31 cellular contexts compared by ENCODE assay signal in the genomic region with DNA sequence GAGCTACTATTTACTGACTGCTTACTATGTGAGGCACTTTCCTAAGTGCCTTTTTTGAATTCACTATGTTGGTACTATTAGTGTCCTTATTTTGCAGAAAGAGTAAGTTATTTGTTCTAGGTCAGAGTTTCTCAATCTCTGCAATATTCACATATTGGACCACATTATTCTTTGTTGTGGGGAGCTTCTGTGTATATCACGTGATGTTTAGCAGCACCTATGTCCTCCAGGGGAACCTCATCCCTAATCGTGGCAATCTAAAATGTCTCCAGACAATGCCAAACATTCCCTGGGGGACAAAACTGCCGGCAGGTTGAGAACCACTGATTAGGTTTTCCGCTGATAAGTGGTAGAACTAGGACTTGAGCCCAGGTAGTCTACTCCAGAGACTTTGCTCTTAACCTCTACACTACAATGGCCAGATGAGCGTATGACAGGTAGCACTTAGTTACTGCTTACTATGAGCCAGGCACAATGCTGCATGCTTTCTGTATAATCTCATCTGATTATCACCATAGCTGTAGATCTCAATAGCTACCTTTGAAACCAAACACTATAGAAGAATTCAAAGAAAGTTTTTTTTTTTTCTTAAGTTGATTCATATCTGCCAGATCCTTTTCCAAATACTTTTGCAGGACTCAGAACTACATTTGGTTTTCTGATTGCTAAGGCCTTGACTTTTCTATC. TPM values are rescaled to one million over a fixed set of nuclear protein-coding genes. Genes with fewer than 3 reads are reported as not detected.
DNase-seq lines count a peak whose midpoint lies in the region; ATAC-seq lines count a peak whose summit lies in the region.
"Had no signal": no experiment of that assay in that cellular context is flagged by ENCODE, and none has a peak within 500 bp of the region (broad histone marks: within the 10 kb centered on the region; RNA-seq: fewer than 3 reads in every experiment).

No MANE protein-coding gene starts in this region.

- no peak overlapping the region for H3K4me3 Mint-ChIP-seq in activated T-cell treated with anti-CD3 and anti-CD28 coated beads, Interleukin-2, amount 50 U/mL, for 24 hours
- no peak overlapping the region for H3K4me3 Mint-ChIP-seq in activated T-cell treated with anti-CD3 and anti-CD28 coated beads, Interleukin-2, amount 50 U/mL, for 4 hours
- H3K4me3 Mint-ChIP-seq in activated naive CD8-positive, alpha-beta T cell = peak overlapping the region; percentile 79
- H3K4me3 Mint-ChIP-seq in naive thymus-derived CD8-positive, alpha-beta T cell = peak overlapping the region; percentile 57 to 91 (median 84)
- H3K4me3 Mint-ChIP-seq: H9, natural killer cell had no signal

- peak overlapping the region; percentile 88 for H3K27ac Mint-ChIP-seq in activated T-cell treated with anti-CD3 and anti-CD28 coated beads, Interleukin-2, amount 50 U/mL, for 24 hours
- H3K27ac Mint-ChIP-seq in activated naive CD8-positive, alpha-beta T cell = peak overlapping the region; percentile 96
- H3K27ac Mint-ChIP-seq in naive thymus-derived CD8-positive, alpha-beta T cell = peak overlapping the region; percentile 83 to 97 (median 95)
- H3K27ac Mint-ChIP-seq: H9, natural killer cell had no signal

- H3K27me3 Mint-ChIP-seq in activated T-cell treated with anti-CD3 and anti-CD28 coated beads, Interleukin-2, amount 50 U/mL, for 24 hours = no peaks in the 10 kb centered on the region
- H3K27me3 Mint-ChIP-seq in activated T-cell treated with anti-CD3 and anti-CD28 coated beads, Interleukin-2, amount 50 U/mL, for 4 hours (ENCODE audit: low read depth) = no peaks in the 10 kb centered on the region
- H3K27me3 Mint-ChIP-seq in activated naive CD8-positive, alpha-beta T cell = no peaks in the 10 kb centered on the region
- no peaks in the 10 kb centered on the region for H3K27me3 Mint-ChIP-seq in naive thymus-derived CD8-positive, alpha-beta T cell

- DNase-seq in activated T-cell treated with anti-CD3 and anti-CD28 coated beads, Interleukin-2, amount 50 U/mL, for 24 hours = no peak
- no peak for DNase-seq in activated T-cell treated with anti-CD3 and anti-CD28 coated beads, Interleukin-2, amount 50 U/mL, for 4 hours
- DNase-seq in NCI-H1436 (lab: John Stamatoyannopoulos, UW) (peak; percentile 17), AG20443 (ENCODE audit: low spot score) (no peak), NCI-H128 (lab: John Stamatoyannopoulos, UW; ENCODE audit: unreplicated experiment) (no peak), T-helper 9 cell (no peak)
- DNase-seq in naive thymus-derived CD8-positive, alpha-beta T cell = peak in 2 of 10 donors; percentile 37 to 46
- DNase-seq: ACHN; amniotic stem cell; Calu3; DMS79 treated with DMSO at 0.1 percent for 48 hours; effector CD4-positive, alpha-beta T cell; erythroblast; foreskin fibroblast; GF-D8; H9; head of caudate nucleus; kidney; midbrain; natural killer cell; NCI-H1694 treated with DMSO at 0.1 percent for 48 hours; NCI-H2171 treated with DMSO at 0.1 percent for 48 hours; NCI-H526; occipital lobe; Peyer's patch; psoas muscle; SHP77 treated with DMSO at 0.1 percent for 48 hours; stimulated activated CD4-positive, alpha-beta T cell treated with anti-CD3 and anti-CD28 coated beads, Interleukin-15, amount 100 ng/mL, for 24 hours; transverse colon had no signal

- peaks cover 92% of the 10 kb centered on the region for H3K4me1 Mint-ChIP-seq in activated T-cell treated with anti-CD3 and anti-CD28 coated beads, Interleukin-2, amount 50 U/mL, for 24 hours (ENCODE audit: low read depth)
- H3K4me1 Mint-ChIP-seq in activated T-cell treated with anti-CD3 and anti-CD28 coated beads, Interleukin-2, amount 50 U/mL, for 4 hours (ENCODE audit: low read depth) = peaks cover 88% of the 10 kb centered on the region
- peaks cover 95% of the 10 kb centered on the region for H3K4me1 Mint-ChIP-seq in activated naive CD8-positive, alpha-beta T cell (ENCODE audit: low read depth)
- peaks cover 55 to 90% (median 88%) of the 10 kb centered on the region in 4 donors for H3K4me1 Mint-ChIP-seq in naive thymus-derived CD8-positive, alpha-beta T cell
- H3K4me1 Mint-ChIP-seq: natural killer cell had no signal

- POLR2A ChIA-PET in naive thymus-derived CD8-positive, alpha-beta T cell (lab: Charles Lee) = interaction anchor here (1.2 to 4.8 kb wide), 7 partner anchors 10 to 42 kb away, joined by 4 to 43 read pairs (median 8); partner anchors contain the start of gene NELL2

- no peak for ATAC-seq in activated T-cell treated with anti-CD3 and anti-CD28 coated beads, Interleukin-2, amount 50 U/mL, for 4 hours
- ATAC-seq in naive thymus-derived CD8-positive, alpha-beta T cell = peak; percentile 36 to 43
- ATAC-seq: activated CD4-positive, CD25-positive, alpha-beta regulatory T cell treated with anti-CD3 and anti-CD28 coated beads, Interleukin-2, amount 50 U/mL, for 24 hours; natural killer cell; psoas muscle had no signal

- H3K9me3 Mint-ChIP-seq in activated T-cell treated with anti-CD3 and anti-CD28 coated beads, Interleukin-2, amount 50 U/mL, for 24 hours = no peaks in the 10 kb centered on the region
- no peaks in the 10 kb centered on the region for H3K9me3 Mint-ChIP-seq in activated T-cell treated with anti-CD3 and anti-CD28 coated beads, Interleukin-2, amount 50 U/mL, for 4 hours
- no peaks in the 10 kb centered on the region for H3K9me3 Mint-ChIP-seq in activated naive CD8-positive, alpha-beta T cell (ENCODE audit: low read depth)
- H3K9me3 Mint-ChIP-seq in naive thymus-derived CD8-positive, alpha-beta T cell = peaks cover 0 to 2% (median 0%) of the 10 kb centered on the region in 9 donors
- H3K9me3 Mint-ChIP-seq: H9, natural killer cell had no signal

- H3K36me3 Mint-ChIP-seq in activated T-cell treated with anti-CD3 and anti-CD28 coated beads, Interleukin-2, amount 50 U/mL, for 24 hours (ENCODE audit: low read depth) = no peaks in the 10 kb centered on the region
- H3K36me3 Mint-ChIP-seq in activated T-cell treated with anti-CD3 and anti-CD28 coated beads, Interleukin-2, amount 50 U/mL, for 4 hours (ENCODE audit: insufficient read depth) = peaks cover 1% of the 10 kb centered on the region
- H3K36me3 Mint-ChIP-seq in activated naive CD8-positive, alpha-beta T cell = peaks cover 11% of the 10 kb centered on the region
- peaks cover 0 to 5% (median 1%) of the 10 kb centered on the region in 3 donors for H3K36me3 Mint-ChIP-seq in naive thymus-derived CD8-positive, alpha-beta T cell
- H3K36me3 Mint-ChIP-seq: natural killer cell had no signal

RNA-seq across cellular contexts. Expression of gene NELL2, which starts 38.9 kb away (rescaled TPM):
- total RNA-seq in activated T-cell treated with anti-CD3 and anti-CD28 coated beads, Interleukin-2, amount 50 U/mL, for 4 hours = 10 to 100 TPM; 19.9 to 32.0 (median 22.8) TPM
- total RNA-seq in naive thymus-derived CD8-positive, alpha-beta T cell = 100 to 1,000 TPM; 626 to 633 TPM
- 100 to 1,000 TPM; 320 to 498 (median 397) TPM for polyA plus RNA-seq in naive thymus-derived CD8-positive, alpha-beta T cell
- total RNA-seq: Calu3 had no signal

Comparison
In these comparisons a context has a peak if more than half of its experiments do, and no peak if none do; other contexts are left out.
1. H3K4me3 Mint-ChIP-seq: peak in activated naive CD8-positive, alpha-beta T cell (single experiment) and naive thymus-derived CD8-positive, alpha-beta T cell (10 of 10); none in activated T-cell treated with anti-CD3 and anti-CD28 coated beads, Interleukin-2, amount 50 U/mL, for 24 hours (single experiment) and activated T-cell treated with anti-CD3 and anti-CD28 coated beads, Interleukin-2, amount 50 U/mL, for 4 hours (single experiment).
2. ATAC-seq: peak in naive thymus-derived CD8-positive, alpha-beta T cell (2 of 2); none in activated T-cell treated with anti-CD3 and anti-CD28 coated beads, Interleukin-2, amount 50 U/mL, for 4 hours (0 of 2).
3. RNA of gene NELL2, which starts 38.9 kb away (total RNA-seq): 626 to 633 TPM in naive thymus-derived CD8-positive, alpha-beta T cell; 19.9 to 32.0 TPM in activated T-cell treated with anti-CD3 and anti-CD28 coated beads, Interleukin-2, amount 50 U/mL, for 4 hours; every median in the first group is over 10 times any median in the second.
4. Peak in every context shown above with its lines, with median percentiles within 50 percentile points of each other: H3K27ac Mint-ChIP-seq.